16 cellular contexts compared by ENCODE assay signal in genomic region chr9:110969971-110970381, GRCh38.
DNase-seq lines count a peak whose midpoint lies in the region; ATAC-seq and TF ChIP-seq lines count a peak whose summit lies in the region.
"Had no signal": no experiment of that assay in that cellular context is flagged by ENCODE, and none has a peak within 500 bp of the region (broad histone marks: within the 10 kb centered on the region; RNA-seq: fewer than 3 reads in every experiment).

No MANE protein-coding gene starts in this region.

- TF ChIP-seq CTCF in foreskin fibroblast (IDR thresholded peaks at IDR 0.05; ENCODE audit: low read depth, low read length): no peak

- H3K4me3 ChIP-seq in foreskin fibroblast (ENCODE audit: low read depth in 1 of 2, low read length in 2 of 2): no peak overlapping the region
- H3K4me3 ChIP-seq: prostate gland, suprapubic skin had no signal

- peak; percentile 98 for DNase-seq in A172 (ENCODE audit: low spot score)
- peak; percentile 43 for DNase-seq in H4 (ENCODE audit: low spot score)
- peak; percentile 63 to 68 for DNase-seq in foreskin fibroblast
- DNase-seq in NCI-H524 (lab: John Stamatoyannopoulos, UW): no peak
- DNase-seq in CD1c-positive myeloid dendritic cell (ENCODE audit: extremely low spot score): no peak
- no peak for DNase-seq in GM19238 (ENCODE audit: insufficient read length, low spot score)
- DNase-seq: activated CD4-positive, alpha-beta T cell treated with anti-CD3 and anti-CD28 coated beads for 36 hours; cerebellar nuclear complex; KG1; mesendoderm; NCI-H446 had no signal

- ATAC-seq in SK-N-SH treated with all-trans-retinoic acid at 6 μM for 48 hours: peak; percentile 68
- no peak for ATAC-seq in activated CD4-positive, CD25-positive, alpha-beta regulatory T cell treated with anti-CD3 and anti-CD28 coated beads, Interleukin-2, amount 50 U/mL, for 24 hours
- ATAC-seq: activated CD4-positive, alpha-beta T cell treated with anti-CD3 and anti-CD28 coated beads for 36 hours; Right ventricle myocardium inferior had no signal

TF ChIP-seq in SK-N-SH treated with all-trans-retinoic acid at 6 μM for 48 hours, 23 proteins besides CTCF, POLR2A, EP300 and RAD21:
- TF ChIP-seq OSR1 (CRISPR knock-in tag; IDR thresholded peaks at IDR 0.05) (no peak), ISL1 (CRISPR knock-in tag; IDR thresholded peaks at IDR 0.05) (peak; percentile 61)

Comparison
In these comparisons a context has a peak if more than half of its experiments do, and no peak if none do; other contexts are left out.
1. DNase-seq: peak in A172 (single experiment), H4 (single experiment) and foreskin fibroblast (2 of 2); none in NCI-H524 (0 of 2), CD1c-positive myeloid dendritic cell (single experiment) and GM19238 (single experiment).